ENCODE assay signal across 8 cellular contexts in genomic region chr5:167861931-167862426, GRCh38.
"Had no signal": no experiment of that assay in that cellular context is flagged by ENCODE, and none has a peak within 500 bp of the region (broad histone marks: within the 10 kb centered on the region; RNA-seq: fewer than 3 reads in every experiment).

No MANE protein-coding gene starts in this region.

- H2AFZ ChIP-seq: GM23248, GM23338 had no signal

- H3K27ac ChIP-seq: GM23248 had no signal

- H3K4me2 ChIP-seq: GM23338 had no signal

- DNase-seq: GM23248, GOT3, HCEC 1CT, HFFc6 had no signal

- ATAC-seq: HCT116 had no signal

- FAIRE-seq: H54 had no signal

- H3K9ac ChIP-seq: GM23248 had no signal

- H3K9me3 ChIP-seq: HAP-1 had no signal

- H3K4me3 ChIP-seq: GM23248, GM23338, HAP-1 had no signal

- H3K36me3 ChIP-seq: HAP-1 had no signal

- H3K4me1 ChIP-seq: HAP-1 had no signal
